30 cellular contexts compared by ENCODE assay signal in genomic region chr20:7817286-7817685, GRCh38.
DNase-seq lines count a peak whose midpoint lies in the region; ATAC-seq, FAIRE-seq and TF ChIP-seq lines count a peak whose summit lies in the region.
"Had no signal": no experiment of that assay in that cellular context is flagged by ENCODE, and none has a peak within 500 bp of the region (broad histone marks: within the 10 kb centered on the region; RNA-seq: fewer than 3 reads in every experiment).

No MANE protein-coding gene starts in this region.

- no peak for TF ChIP-seq CTCF in endothelial cell of umbilical vein (IDR thresholded peaks at IDR 0.05; ENCODE audit: extremely low read depth in 1 of 2, insufficient read depth in 1 of 2, low read depth in 1 of 2, low read length in 2 of 2)

- ATAC-seq in HG02870 (IDR thresholded peaks at IDR 0.05; ENCODE audit: unreplicated experiment) = no peak
- no peak for ATAC-seq in stimulated activated naive CD8-positive, alpha-beta T cell treated with anti-CD3 and anti-CD28 coated beads, Interleukin-15, Interleukin-2, amounts not matched to agents 100 U/mL and 50 U/mL, for 24 hours
- ATAC-seq: A549; CD8-positive, alpha-beta T cell had no signal

- no peaks in the 10 kb centered on the region for H3K79me2 ChIP-seq in endothelial cell of umbilical vein (ENCODE audit: control insufficient read depth, insufficient read depth, low read length)

- CTCF ChIA-PET in endothelial cell of umbilical vein (lab: Charles Lee) = interaction anchor here (0.7 to 1.8 kb wide), 5 partner anchors 10 to 117 kb away, joined by 3 to 6 read pairs (median 4); no protein-coding TSS in a partner anchor

- POLR2A ChIA-PET in endothelial cell of umbilical vein (lab: Charles Lee) = no interaction called here

- H3K4me1 ChIP-seq in endothelial cell of umbilical vein (ENCODE audit: control insufficient read depth, extremely low read depth, insufficient read depth, low read length) = peaks cover 6% of the 10 kb centered on the region
- H3K4me1 ChIP-seq: A549; BE2C; BLaER1; BLaER1 treated with 17β-estradiol and CSF1 and Interleukin-3, amounts not matched to agents 10 nM and 100 nM; Caco-2 had no signal

- BruUV-seq in endothelial cell of umbilical vein (replicated peaks; lab: Mats Ljungman, UMichigan) = no TSS peak

- no peaks in the 10 kb centered on the region for H4K20me1 ChIP-seq in endothelial cell of umbilical vein (replicated peaks; ENCODE audit: control insufficient read depth, extremely low read depth, insufficient read depth, low read length)
- H4K20me1 ChIP-seq: BLaER1; BLaER1 treated with 17β-estradiol and CSF1 and Interleukin-3, amounts not matched to agents 10 nM and 100 nM had no signal

- no peaks in the 10 kb centered on the region for H3K9me1 ChIP-seq in endothelial cell of umbilical vein (replicated peaks; ENCODE audit: control insufficient read depth, extremely low read depth, insufficient read depth, low read length)

- no peak overlapping the region for H3K9ac ChIP-seq in endothelial cell of umbilical vein (replicated peaks; ENCODE audit: extremely low read depth, insufficient read depth, low read length)
- H3K9ac ChIP-seq: BLaER1; BLaER1 treated with 17β-estradiol and CSF1 and Interleukin-3, amounts not matched to agents 10 nM and 100 nM had no signal

- no peaks in the 10 kb centered on the region for H3K9me3 ChIP-seq in endothelial cell of umbilical vein (replicated peaks; ENCODE audit: control insufficient read depth, insufficient read depth, low read length)
- H3K9me3 ChIP-seq: BE2C, BLaER1, Caco-2 had no signal

- H3K27me3 ChIP-seq in endothelial cell of umbilical vein (ENCODE audit: control insufficient read depth in 2 of 2, insufficient read depth in 2 of 2, low read length in 2 of 2) = no peaks in the 10 kb centered on the region
- H3K27me3 ChIP-seq: BE2C; BLaER1; BLaER1 treated with 17β-estradiol and CSF1 and Interleukin-3, amounts not matched to agents 10 nM and 100 nM had no signal

- no peak overlapping the region for H3K4me3 ChIP-seq in endothelial cell of umbilical vein (replicated peaks in 1 of 3; ENCODE audit: insufficient read depth in 1 of 3, low read depth in 1 of 3, low read length in 3 of 3)
- H3K4me3 ChIP-seq: A549; BLaER1; BLaER1 treated with 17β-estradiol and CSF1 and Interleukin-3, amounts not matched to agents 10 nM and 100 nM had no signal

- intact Hi-C loops in endothelial cell of umbilical vein (cut with micrococcal nuclease) = no loop called here

- no peak for FAIRE-seq in endothelial cell of umbilical vein (lab: Jason Lieb, UNC)
- FAIRE-seq: A549, D721Med had no signal

- no peak for TF ChIP-seq POLR2A in endothelial cell of umbilical vein (IDR thresholded peaks at IDR 0.05; ENCODE audit: low read depth, low read length)

- H3K27ac ChIP-seq in endothelial cell of umbilical vein (ENCODE audit: insufficient read depth, low read depth, low read length) = no peak overlapping the region
- H3K27ac ChIP-seq: 22Rv1; A549; BLaER1; BLaER1 treated with 17β-estradiol and CSF1 and Interleukin-3, amounts not matched to agents 10 nM and 100 nM; C4-2B had no signal

- H3K36me3 ChIP-seq in endothelial cell of umbilical vein (ENCODE audit: control insufficient read depth in 2 of 2, extremely low read depth in 1 of 2, insufficient read depth in 2 of 2, low read length in 2 of 2) = no peaks in the 10 kb centered on the region
- H3K36me3 ChIP-seq: BE2C; BLaER1; BLaER1 treated with 17β-estradiol and CSF1 and Interleukin-3, amounts not matched to agents 10 nM and 100 nM had no signal

- DNase-seq in dermis blood vessel endothelial cell (peak; percentile 56), endothelial cell of umbilical vein (ENCODE audit: low read depth, low spot score) (peak; percentile 60)
- DNase-seq in stimulated activated naive CD8-positive, alpha-beta T cell treated with anti-CD3 and anti-CD28 coated beads, Interleukin-15, Interleukin-2, amounts not matched to agents 100 U/mL and 50 U/mL, for 24 hours = no peak
- DNase-seq: 8988T; ACHN; AML-193; BE2C; C1 segment of cervical spinal cord; Caco-2; Calu3; CD4-positive, alpha-beta memory T cell; CD4-positive, alpha-beta T cell; CD4-positive, CD25-positive, alpha-beta regulatory T cell; CD8-positive, alpha-beta memory T cell; CD8-positive, alpha-beta T cell; COR-L47; DMS 273 treated with DMSO at 0.1 percent for 48 hours; DMS153; DMS53; DMS79; DMS79 treated with DMSO at 0.1 percent for 48 hours; DND-41; EL had no signal

- peak overlapping the region; percentile 29 for H3K4me2 ChIP-seq in endothelial cell of umbilical vein (ENCODE audit: insufficient read depth, low read length)
- H3K4me2 ChIP-seq: A549; BLaER1; BLaER1 treated with 17β-estradiol and CSF1 and Interleukin-3, amounts not matched to agents 10 nM and 100 nM had no signal

- dilution Hi-C loops in endothelial cell of umbilical vein (cut with MboI; ENCODE audit: extremely low pct_ligation_motif_present, low sequenced_read_pairs) = no loop called here

- H2AFZ ChIP-seq in endothelial cell of umbilical vein (ENCODE audit: low read depth, low read length) = no peak overlapping the region

TF ChIP-seq in endothelial cell of umbilical vein, 7 proteins besides CTCF, POLR2A, EP300 and RAD21:
- TF ChIP-seq GATA2 (IDR thresholded peaks at IDR 0.05; ENCODE audit: insufficient read depth, insufficient read length, low read depth, low read length) = peak; percentile 5
- TF ChIP-seq POLR2AphosphoS5 (IDR thresholded peaks at IDR 0.05; ENCODE audit: insufficient read depth, low read depth, low read length) = no peak
- TF ChIP-seq FOS (IDR thresholded peaks at IDR 0.05; ENCODE audit: borderline replicate concordance, insufficient read depth, low read length) = peak; percentile 11
